Comparison of ENCODE assay signal across 8 cellular contexts in the genomic region with DNA sequence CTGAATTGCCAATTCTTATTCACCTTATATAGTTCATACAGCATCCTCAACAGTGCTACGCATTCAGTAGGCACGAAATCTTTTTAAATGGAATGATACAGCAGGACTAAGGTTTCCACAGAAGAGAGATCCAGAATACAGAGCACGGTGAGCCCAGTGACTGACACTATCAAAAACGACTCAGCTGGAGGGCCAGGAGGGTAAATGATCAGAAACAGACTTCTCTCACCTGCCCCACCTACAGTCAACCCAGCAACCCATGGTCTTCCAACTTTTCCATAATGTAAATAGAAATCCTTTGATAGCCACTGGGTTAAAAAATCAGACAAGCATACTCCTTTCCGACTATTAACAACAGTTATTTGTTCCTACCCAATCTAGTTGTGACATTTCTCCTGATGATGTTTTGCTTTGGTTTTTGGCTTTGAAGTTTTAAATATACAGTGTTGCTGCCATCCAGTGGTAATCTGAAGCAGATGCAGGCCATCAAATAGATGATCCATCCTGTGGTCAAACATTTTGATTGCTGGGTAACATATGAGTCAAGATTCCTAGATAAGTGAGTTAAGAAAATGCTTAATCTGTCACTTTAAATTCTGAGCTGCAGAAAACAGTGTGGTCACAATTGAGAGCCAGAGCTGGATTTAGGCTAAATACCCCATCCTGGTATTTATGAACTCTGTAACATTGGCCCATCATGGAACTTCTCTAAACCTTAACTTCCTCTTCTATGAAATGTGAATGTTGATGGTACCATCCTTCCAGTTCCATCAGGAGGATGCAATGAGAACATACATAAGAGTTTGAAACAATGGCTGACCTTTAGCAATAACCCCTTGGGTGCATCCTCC.
DNase-seq lines count a peak whose midpoint lies in the region; ATAC-seq and TF ChIP-seq lines count a peak whose summit lies in the region.

No MANE protein-coding gene starts in this region.

- no peak overlapping the region for H3K4me3 ChIP-seq in AG10803 (ENCODE audit: low read length)

- peak; percentile 87 for TF ChIP-seq CTCF in AG10803 (conservative IDR thresholded peaks at IDR 0.05; ENCODE audit: low read length)

- in situ Hi-C loops in T47D (cut with HindIII; ENCODE audit: low pct_unique_long_range_greater_than_20kb, low sequenced_read_pairs), result no loop called here

- peak; percentile 62 for DNase-seq in AG10803 (ENCODE audit: low read depth)
- DNase-seq in NCI-H524 (lab: John Stamatoyannopoulos, UW), result peak; percentile 50 to 79
- peak; percentile 60 to 64 for DNase-seq in T47D (ENCODE audit: low read depth in 1 of 2, low spot score in 1 of 2)
- DNase-seq in left kidney (ENCODE audit: low read depth, low spot score), result peak; percentile 67
- DNase-seq in activated effector memory CD4-positive, alpha-beta T cell treated with anti-CD3 and anti-CD28 coated beads, Interleukin-2, amount 50 U/mL, for 16 hours, result no peak

- ATAC-seq in GM18502 (IDR thresholded peaks at IDR 0.05; ENCODE audit: poor library complexity, unreplicated experiment), result peak; percentile 72
- peak; percentile 80 for ATAC-seq in HG03565 (IDR thresholded peaks at IDR 0.05; ENCODE audit: unreplicated experiment)
- ATAC-seq in GM19328 (IDR thresholded peaks at IDR 0.05; ENCODE audit: unreplicated experiment), result no peak
